11 cellular contexts compared by ENCODE assay signal in the genomic region with DNA sequence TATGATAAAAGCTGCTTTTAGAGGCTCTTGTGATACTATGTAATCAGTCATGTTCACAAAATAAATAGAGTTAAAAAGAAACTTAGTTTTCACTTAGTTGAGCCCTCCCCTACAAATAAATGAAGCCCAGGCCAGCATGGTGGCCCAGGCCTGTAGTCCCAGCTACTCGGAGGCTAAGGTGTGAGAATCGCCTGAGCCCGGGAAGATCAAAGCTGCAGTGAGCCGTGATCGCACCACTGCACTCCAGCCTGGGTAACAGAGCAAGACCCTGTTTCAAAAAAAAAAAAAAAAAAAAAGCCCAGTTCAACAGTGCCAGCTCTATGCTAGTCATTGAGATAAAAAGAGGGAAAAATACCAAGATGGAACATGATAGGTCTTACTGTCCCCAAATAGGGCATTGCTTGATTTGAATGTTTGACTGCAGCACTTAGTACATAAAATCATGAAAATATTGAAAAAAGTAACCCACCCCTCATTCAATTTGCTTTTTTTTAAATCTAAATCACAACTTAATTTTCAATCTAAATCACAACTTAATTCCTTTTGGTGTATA. TPM values are rescaled to one million over a fixed set of nuclear protein-coding genes. Genes with fewer than 3 reads are reported as not detected.
A peak's percentile ranks its signal among the peaks of the same experiment; 100 is the strongest.
DNase-seq lines count a peak whose midpoint lies in the region; ATAC-seq and TF ChIP-seq lines count a peak whose summit lies in the region.
"Had no signal": no experiment of that assay in that cellular context is flagged by ENCODE, and none has a peak within 500 bp of the region (broad histone marks: within the 10 kb centered on the region; RNA-seq: fewer than 3 reads in every experiment).

No MANE protein-coding gene starts in this region.

- peak overlapping the region; percentile 31 for H3K4me3 Mint-ChIP-seq in natural killer cell
- H3K4me3 Mint-ChIP-seq in natural killer cell treated with Interleukin-12 subunit alpha and Interleukin-12 subunit beta and Interleukin-15 and Interleukin-18, amount 100 ng/mL, for 72 hours = no peak overlapping the region
- H3K4me3 Mint-ChIP-seq: central memory CD8-positive, alpha-beta T cell had no signal

- H3K27ac Mint-ChIP-seq in natural killer cell = no peak overlapping the region
- no peak overlapping the region for H3K27ac Mint-ChIP-seq in natural killer cell treated with Interleukin-12 subunit alpha and Interleukin-12 subunit beta and Interleukin-15 and Interleukin-18, amount 100 ng/mL, for 72 hours
- H3K27ac Mint-ChIP-seq: memory B cell had no signal

- H3K23ac ChIP-seq in mesendoderm (ENCODE audit: low read length) = no peak overlapping the region

- H3K36me3 ChIP-seq in mesendoderm (ENCODE audit: control insufficient read depth, insufficient read depth, low read length) (no peaks in the 10 kb centered on the region), prostate gland (no peaks in the 10 kb centered on the region), mucosa of descending colon (ENCODE audit: low read depth) (no peaks in the 10 kb centered on the region), colonic mucosa (no peaks in the 10 kb centered on the region)

- peaks cover 10% of the 10 kb centered on the region for H3K79me1 ChIP-seq in mesendoderm (ENCODE audit: low read length)

- H2AK5ac ChIP-seq in mesendoderm (ENCODE audit: low read length) = no peak overlapping the region

- no peak overlapping the region for H3K4ac ChIP-seq in mesendoderm (ENCODE audit: low read depth, low read length)

- TF ChIP-seq POLR2A in prostate gland (IDR thresholded peaks at IDR 0.05) = no peak

- no peak overlapping the region for H2BK15ac ChIP-seq in mesendoderm (replicated peaks; ENCODE audit: low read depth)

- H3K9ac ChIP-seq in mesendoderm (ENCODE audit: low read length) (peak overlapping the region; percentile 25), colonic mucosa (ENCODE audit: low read depth in 2 of 2, low read length in 2 of 2) (no peak overlapping the region)

- no peak overlapping the region for H4K5ac ChIP-seq in mesendoderm (ENCODE audit: low read length)

- H3K36me3 Mint-ChIP-seq in natural killer cell = peaks cover 12% of the 10 kb centered on the region
- H3K36me3 Mint-ChIP-seq in natural killer cell treated with Interleukin-12 subunit alpha and Interleukin-12 subunit beta and Interleukin-15 and Interleukin-18, amount 100 ng/mL, for 72 hours = peaks cover 17% of the 10 kb centered on the region

- H3K4me1 Mint-ChIP-seq in natural killer cell = peaks cover 20 to 26% of the 10 kb centered on the region in 2 donors
- peaks cover 12 to 20% of the 10 kb centered on the region in 2 donors for H3K4me1 Mint-ChIP-seq in natural killer cell treated with Interleukin-12 subunit alpha and Interleukin-12 subunit beta and Interleukin-15 and Interleukin-18, amount 100 ng/mL, for 72 hours (ENCODE audit: low read depth in 2 of 2)

- H3K9me3 ChIP-seq in prostate gland = no peaks in the 10 kb centered on the region
- no peaks in the 10 kb centered on the region for H3K9me3 ChIP-seq in mucosa of descending colon
- H3K9me3 ChIP-seq in colonic mucosa = no peaks in the 10 kb centered on the region

- H3K56ac ChIP-seq in mesendoderm (ENCODE audit: low read length) = no peak overlapping the region

- H2BK5ac ChIP-seq in mesendoderm (ENCODE audit: low read length) = no peak overlapping the region

- peak overlapping the region; percentile 84 for H3K4me3 ChIP-seq in astrocyte of the cerebellum (ENCODE audit: low read depth, low read length)
- H3K4me3 ChIP-seq in mesendoderm (ENCODE audit: low read length) = no peak overlapping the region
- H3K4me3 ChIP-seq in prostate gland = peak overlapping the region in 1 of 2 donors; percentile 63
- no peak overlapping the region for H3K4me3 ChIP-seq in mucosa of descending colon
- no peak overlapping the region for H3K4me3 ChIP-seq in colonic mucosa

- peak overlapping the region; percentile 7 for H3K4me2 ChIP-seq in mesendoderm (ENCODE audit: low read length)

- H3K27ac ChIP-seq in mesendoderm (ENCODE audit: low read depth, low read length) = no peak overlapping the region
- no peak overlapping the region for H3K27ac ChIP-seq in prostate gland
- no peak overlapping the region for H3K27ac ChIP-seq in colonic mucosa

- TF ChIP-seq CTCF in natural killer cell (IDR thresholded peaks at IDR 0.05) (no peak), astrocyte of the cerebellum (IDR thresholded peaks at IDR 0.05; ENCODE audit: low read depth, low read length, missing control alignments) (no peak), prostate gland (IDR thresholded peaks at IDR 0.05) (no peak), mucosa of descending colon (IDR thresholded peaks at IDR 0.05) (no peak), colonic mucosa (IDR thresholded peaks at IDR 0.05) (no peak)

- no peak overlapping the region for H2BK120ac ChIP-seq in mesendoderm (ENCODE audit: low read depth, low read length)

- no peak overlapping the region for H4K8ac ChIP-seq in mesendoderm (ENCODE audit: low read depth, low read length)

- in situ Hi-C loops in astrocyte of the cerebellum (cut with HindIII; ENCODE audit: low sequenced_read_pairs) = no loop called here

- no peak overlapping the region for H3K18ac ChIP-seq in mesendoderm (ENCODE audit: low read length)

- no peaks in the 10 kb centered on the region for H3K27me3 ChIP-seq in mesendoderm (ENCODE audit: insufficient read depth, low read length, poor library complexity)
- H3K27me3 ChIP-seq in prostate gland (replicated peaks; ENCODE audit: insufficient read depth) = no peaks in the 10 kb centered on the region
- no peaks in the 10 kb centered on the region for H3K27me3 ChIP-seq in colonic mucosa

- H3K79me2 ChIP-seq in mesendoderm (ENCODE audit: control insufficient read depth, insufficient read depth, low read length) = peaks cover 12% of the 10 kb centered on the region

- no CpG with 5 or more reads among the region's 5 CpGs for WGBS in mesendoderm (ENCODE audit: extremely low coverage, insufficient coverage, low lambda C conversion rate)
- WGBS in prostate gland = 31% methylated on average over 5 of the region's 5 CpGs

- peaks cover 8% of the 10 kb centered on the region for H3K4me1 ChIP-seq in mesendoderm (ENCODE audit: control insufficient read depth, low read depth, low read length)
- no peaks in the 10 kb centered on the region for H3K4me1 ChIP-seq in prostate gland (replicated peaks)
- peaks cover 7% of the 10 kb centered on the region for H3K4me1 ChIP-seq in mucosa of descending colon (ENCODE audit: low read depth)
- no peaks in the 10 kb centered on the region for H3K4me1 ChIP-seq in colonic mucosa

- H3K9me3 Mint-ChIP-seq in natural killer cell = no peaks in the 10 kb centered on the region
- no peaks in the 10 kb centered on the region for H3K9me3 Mint-ChIP-seq in natural killer cell treated with Interleukin-12 subunit alpha and Interleukin-12 subunit beta and Interleukin-15 and Interleukin-18, amount 100 ng/mL, for 72 hours
- H3K9me3 Mint-ChIP-seq: central memory CD8-positive, alpha-beta T cell; memory B cell had no signal

- H3K27me3 Mint-ChIP-seq in natural killer cell (ENCODE audit: low read depth in 2 of 2) = no peaks in the 10 kb centered on the region
- no peaks in the 10 kb centered on the region for H3K27me3 Mint-ChIP-seq in natural killer cell treated with Interleukin-12 subunit alpha and Interleukin-12 subunit beta and Interleukin-15 and Interleukin-18, amount 100 ng/mL, for 72 hours
- H3K27me3 Mint-ChIP-seq: central memory CD8-positive, alpha-beta T cell; memory B cell had no signal

- intact Hi-C loops in natural killer cell (cut with micrococcal nuclease) (loop anchor here (10.0 kb wide), 1 partner anchor 862 kb away; no protein-coding TSS in a partner anchor), prostate gland (cut with DNase I) (no loop called here), mucosa of descending colon (cut with DNase I, micrococcal nuclease) (loop anchor here in 1 of 2 donors (5.0 to 10.0 kb wide), 2 partner anchors 35 to 102 kb away; a partner anchor contains a TSS), colonic mucosa (cut with DNase I) (loop anchor here (5.0 kb wide), 1 partner anchor 35 kb away; no protein-coding TSS in a partner anchor)

- ATAC-seq in natural killer cell = no peak
- ATAC-seq in natural killer cell treated with Interleukin-12 subunit alpha and Interleukin-12 subunit beta and Interleukin-15 and Interleukin-18, amount 100 ng/mL, for 72 hours = no peak
- no peak for ATAC-seq in mucosa of descending colon

- DNase-seq in natural killer cell (no peak), astrocyte of the cerebellum (ENCODE audit: low read depth) (no peak), mesendoderm (no peak), prostate gland (ENCODE audit: low spot score) (no peak), MV-4-11 (lab: John Stamatoyannopoulos, UW) (no peak), mucosa of descending colon (no peak), colonic mucosa (no peak)
- DNase-seq in natural killer cell treated with Interleukin-12 subunit alpha and Interleukin-12 subunit beta and Interleukin-15 and Interleukin-18, amount 100 ng/mL, for 72 hours (ENCODE audit: low spot score) = no peak
- DNase-seq: DMS 273 treated with DMSO at 0.1 percent for 48 hours had no signal

RNA-seq across cellular contexts. Expression of a gene that starts 1.5 kb away (rescaled TPM):
- total RNA-seq in natural killer cell = 10 to 100 TPM; 17.5 to 30.4 (median 30.3) TPM
- 10 to 100 TPM; 36.1 to 51.9 TPM for total RNA-seq in natural killer cell treated with Interleukin-12 subunit alpha and Interleukin-12 subunit beta and Interleukin-15 and Interleukin-18, amount 100 ng/mL, for 72 hours
- 115 TPM for polyA plus RNA-seq in mesendoderm (2013, experiment 1 of 2)
- 114 TPM for polyA plus RNA-seq in mesendoderm (2013, experiment 2 of 2)
- 10 to 100 TPM; 35.5 to 36.1 TPM for total RNA-seq in prostate gland
- total RNA-seq in mucosa of descending colon = 10 to 100 TPM; 19.0 to 40.2 (median 19.1) TPM
- 10 to 100 TPM; 24.4 to 28.1 TPM for total RNA-seq in colonic mucosa

RNA-seq across cellular contexts. Expression of a gene that starts 11.7 kb away (rescaled TPM):
- total RNA-seq in natural killer cell = 10 to 100 TPM; 12.9 to 18.0 (median 17.4) TPM
- 1 to 10 TPM; 4.4 to 7.7 TPM for total RNA-seq in natural killer cell treated with Interleukin-12 subunit alpha and Interleukin-12 subunit beta and Interleukin-15 and Interleukin-18, amount 100 ng/mL, for 72 hours
- polyA plus RNA-seq in mesendoderm (2013, experiment 1 of 2) = 0.88 TPM
- 1.1 TPM for polyA plus RNA-seq in mesendoderm (2013, experiment 2 of 2)
- total RNA-seq in prostate gland = 10 to 100 TPM; 10.3 to 13.5 TPM
- total RNA-seq in mucosa of descending colon = 10 to 100 TPM in 2 of 3 donors, 1 to 10 TPM in 1; 7.8 to 14.2 (median 14.1) TPM
- total RNA-seq in colonic mucosa = 1 to 10 TPM; 6.0 to 6.7 TPM
